9 cellular contexts compared by ENCODE assay signal in genomic region chr20:51802170-51802745, GRCh38. TPM values are rescaled to one million over a fixed set of nuclear protein-coding genes. Genes with fewer than 3 reads are reported as not detected.
A peak's percentile ranks its signal among the peaks of the same experiment; 100 is the strongest.
DNase-seq lines count a peak whose midpoint lies in the region; ATAC-seq, FAIRE-seq and TF ChIP-seq lines count a peak whose summit lies in the region.
"Had no signal": no experiment of that assay in that cellular context is flagged by ENCODE, and none has a peak within 500 bp of the region (broad histone marks: within the 10 kb centered on the region; RNA-seq: fewer than 3 reads in every experiment).

Gene SALL4, minus strand, starts transcription at chr20:51802521. Its CDS starts 113 bp downstream, at chr20:51802408.

- H3K27me3 Mint-ChIP-seq in Calu3 (ENCODE audit: unreplicated experiment), result peaks cover 30% of the 10 kb centered on the region

- CTCF ChIA-PET in Calu3 (lab: Charles Lee), result interaction anchor here (0.7 kb wide), 1 partner anchor 1280 kb away, joined by 3 read pairs; no protein-coding TSS in a partner anchor
- CTCF ChIA-PET in GM10248 (lab: Yijun Ruan, JAX), result no interaction called here

- H3K4me3 ChIP-seq in Peyer's patch (peak within 1 kb of the TSS; percentile 15 to 49 (median 38)), fibroblast of pulmonary artery (replicated peaks; ENCODE audit: low read depth, low read length) (peak within 1 kb of the TSS; percentile 53), prostate gland (peak within 1 kb of the TSS; percentile 33 to 53)

- no peaks in the 10 kb centered on the region for H3K9me3 ChIP-seq in Peyer's patch
- no peaks in the 10 kb centered on the region for H3K9me3 ChIP-seq in prostate gland

- H3K36me3 ChIP-seq in Peyer's patch (no peaks in the 10 kb centered on the region), prostate gland (no peaks in the 10 kb centered on the region)

- H3K27ac ChIP-seq in Peyer's patch (no peak within 1 kb of the TSS), prostate gland (peak within 1 kb of the TSS in 1 of 2 donors; percentile 42)

- peak; percentile 30 for DNase-seq in Calu3
- DNase-seq in Peyer's patch, result no peak
- DNase-seq in fibroblast of pulmonary artery (ENCODE audit: low read depth), result no peak
- DNase-seq in prostate gland (ENCODE audit: low spot score), result no peak
- DNase-seq in GM10248 (ENCODE audit: extremely low spot score), result no peak
- no peak for DNase-seq in omental fat pad (ENCODE audit: low spot score)
- no peak for DNase-seq in GM19239 (ENCODE audit: insufficient read length, low spot score)
- DNase-seq: effector memory CD4-positive, alpha-beta T cell had no signal

- H3K4me1 ChIP-seq in Peyer's patch (peaks cover 3 to 27% (median 8%) of the 10 kb centered on the region in 4 donors), prostate gland (replicated peaks) (no peaks in the 10 kb centered on the region)

- ATAC-seq in GM21528 (IDR thresholded peaks at IDR 0.05; ENCODE audit: low FRiP score, unreplicated experiment) (no peak), omental fat pad (ENCODE audit: low FRiP score) (no peak)

- H3K27ac Mint-ChIP-seq in Calu3 (ENCODE audit: unreplicated experiment), result peak within 1 kb of the TSS; percentile 40

- BruUV-seq in Calu3 (replicated peaks; lab: Mats Ljungman, UMichigan), result no TSS peak

- FAIRE-seq in GM19239 (lab: Jason Lieb, UNC), result no peak

- intact Hi-C loops in Calu3 (cut with micrococcal nuclease; ENCODE audit: unreplicated experiment) (loop anchor here (5.0 kb wide), 3 partner anchors 115 to 260 kb away; no protein-coding TSS in a partner anchor), prostate gland (cut with DNase I) (no loop called here)

- peak within 1 kb of the TSS; percentile 79 for H3K4me3 Mint-ChIP-seq in Calu3 (ENCODE audit: low read depth, unreplicated experiment)

- TF ChIP-seq POLR2A in Peyer's patch (IDR thresholded peaks at IDR 0.05) (no peak), prostate gland (IDR thresholded peaks at IDR 0.05) (no peak)

- H3K4me1 Mint-ChIP-seq in Calu3 (ENCODE audit: low read depth, unreplicated experiment), result peaks cover 33% of the 10 kb centered on the region

- peaks cover 26% of the 10 kb centered on the region for H3K36me3 Mint-ChIP-seq in Calu3 (ENCODE audit: insufficient read depth, unreplicated experiment)

- TF ChIP-seq CTCF in Calu3 (IDR thresholded peaks at IDR 0.05; ENCODE audit: unreplicated experiment) (no peak), Peyer's patch (IDR thresholded peaks at IDR 0.05) (no peak), fibroblast of pulmonary artery (IDR thresholded peaks at IDR 0.05; ENCODE audit: low read length, missing control alignments) (no peak), prostate gland (IDR thresholded peaks at IDR 0.05) (no peak), GM10248 (IDR thresholded peaks at IDR 0.05; ENCODE audit: control extremely low read depth, extremely low read depth, low read depth, missing control alignments) (no peak), omental fat pad (IDR thresholded peaks at IDR 0.05) (no peak)

- H3K9me3 Mint-ChIP-seq in Calu3 (ENCODE audit: low read depth, unreplicated experiment), result no peaks in the 10 kb centered on the region

- WGBS in prostate gland, result 32% methylated on average over 27 of the region's 44 CpGs

- POLR2A ChIA-PET in GM10248 (lab: Yijun Ruan, JAX), result no interaction called here

- H3K27me3 ChIP-seq in Peyer's patch, result peaks cover 0 to 21% of the 10 kb centered on the region in 2 donors
- no peaks in the 10 kb centered on the region for H3K27me3 ChIP-seq in prostate gland (replicated peaks; ENCODE audit: insufficient read depth)

RNA-seq across cellular contexts. Expression of gene SALL4, which starts in this region (rescaled TPM):
- total RNA-seq in Calu3 (2022) (7.6 and 9.5 TPM in 2 replicates), Peyer's patch (10 to 100 TPM in 1 of 4 donors, 1 to 10 TPM in 1, not detected in 2; 1.7 to 13.2 TPM), prostate gland (10 to 100 TPM in 1 of 2 donors, 1 to 10 TPM in 1; 1.8 to 12.6 TPM), omental fat pad (under 1 TPM in 3 of 4 donors, not detected in 1; 0.09 to 0.24 (median 0.19) TPM)
